Comparison of ENCODE assay signal across 12 cellular contexts in genomic region chr3:187828571-187829452, GRCh38.
DNase-seq lines count a peak whose midpoint lies in the region; ATAC-seq and TF ChIP-seq lines count a peak whose summit lies in the region.
"Had no signal": no experiment of that assay in that cellular context is flagged by ENCODE, and none has a peak within 500 bp of the region (broad histone marks: within the 10 kb centered on the region; RNA-seq: fewer than 3 reads in every experiment).

No MANE protein-coding gene starts in this region.

- H3K36me3 Mint-ChIP-seq in activated naive CD8-positive, alpha-beta T cell treated with anti-CD3 and anti-CD28 coated beads, Interleukin-2, amount 10 ng/mL, durations not matched to agents 7 days and 5 days = peaks cover 11% of the 10 kb centered on the region
- H3K36me3 Mint-ChIP-seq: memory B cell had no signal

- H3K4me3 ChIP-seq in GM06990 (replicated peaks; ENCODE audit: low read depth, low read length) = no peak overlapping the region
- H3K4me3 ChIP-seq: HAP-1 had no signal

- peaks cover 2% of the 10 kb centered on the region for H3K9me3 Mint-ChIP-seq in activated naive CD8-positive, alpha-beta T cell treated with anti-CD3 and anti-CD28 coated beads, Interleukin-2, amount 10 ng/mL, durations not matched to agents 7 days and 5 days
- H3K9me3 Mint-ChIP-seq: memory B cell had no signal

- ATAC-seq in GM19395 (IDR thresholded peaks at IDR 0.05; ENCODE audit: unreplicated experiment) = peak; percentile 80
- ATAC-seq in HG03045 (IDR thresholded peaks at IDR 0.05; ENCODE audit: unreplicated experiment) = peak; percentile 76
- peak; percentile 67 for ATAC-seq in activated naive CD8-positive, alpha-beta T cell treated with anti-CD3 and anti-CD28 coated beads, Interleukin-2, amount 10 ng/mL, durations not matched to agents 7 days and 5 days (ENCODE audit: low read depth)

- in situ Hi-C loops in ACHN (cut with HindIII; ENCODE audit: low pct_ligation_motif_present, low pct_unique_long_range_greater_than_20kb, low sequenced_read_pairs) = no loop called here

- POLR2A ChIA-PET in activated naive CD8-positive, alpha-beta T cell treated with anti-CD3 and anti-CD28 coated beads, Interleukin-2, amount 10 ng/mL, durations not matched to agents 7 days and 5 days (lab: Charles Lee) = interaction anchor here (1.2 kb wide), 1 partner anchor 83 kb away, joined by 4 read pairs; the partner anchor contains the start of gene BCL6

- no peak for TF ChIP-seq CTCF in GM06990 (IDR thresholded peaks at IDR 0.05; ENCODE audit: insufficient read depth, low read length, poor library complexity, severe bottlenecking)

- H3K27ac Mint-ChIP-seq in activated naive CD8-positive, alpha-beta T cell treated with anti-CD3 and anti-CD28 coated beads, Interleukin-2, amount 10 ng/mL, durations not matched to agents 7 days and 5 days = peak overlapping the region; percentile 80
- H3K27ac Mint-ChIP-seq: memory B cell had no signal

- H3K36me3 ChIP-seq in GM06990 (ENCODE audit: control insufficient read depth, insufficient read depth, low read length) = no peaks in the 10 kb centered on the region
- H3K36me3 ChIP-seq: HAP-1 had no signal

- peak overlapping the region; percentile 38 for H3K4me3 Mint-ChIP-seq in activated naive CD8-positive, alpha-beta T cell treated with anti-CD3 and anti-CD28 coated beads, Interleukin-2, amount 10 ng/mL, durations not matched to agents 7 days and 5 days
- H3K4me3 Mint-ChIP-seq: memory B cell had no signal

- H3K27me3 ChIP-seq in GM06990 (replicated peaks; ENCODE audit: control insufficient read depth, insufficient read depth, low read length) = peaks cover 2% of the 10 kb centered on the region

- DNase-seq in GM06990 (ENCODE audit: extremely low read depth, insufficient read length) = peak; percentile 60
- DNase-seq in activated naive CD8-positive, alpha-beta T cell treated with anti-CD3 and anti-CD28 coated beads, Interleukin-2, amount 10 ng/mL, durations not matched to agents 7 days and 5 days = no peak
- no peak for DNase-seq in activated gamma-delta T cell (lab: John Stamatoyannopoulos, UW)
- no peak for DNase-seq in ACHN
- DNase-seq in NCI-H748 (lab: John Stamatoyannopoulos, UW; ENCODE audit: unreplicated experiment) = no peak
- no peak for DNase-seq in NCI-H2227 treated with DMSO at 0.1 percent for 48 hours (lab: John Stamatoyannopoulos, UW)
- DNase-seq: NCI-H1048, T-helper 9 cell had no signal

- H3K4me1 Mint-ChIP-seq in activated naive CD8-positive, alpha-beta T cell treated with anti-CD3 and anti-CD28 coated beads, Interleukin-2, amount 10 ng/mL, durations not matched to agents 7 days and 5 days = peaks cover 29% of the 10 kb centered on the region

- no peaks in the 10 kb centered on the region for H3K27me3 Mint-ChIP-seq in activated naive CD8-positive, alpha-beta T cell treated with anti-CD3 and anti-CD28 coated beads, Interleukin-2, amount 10 ng/mL, durations not matched to agents 7 days and 5 days
